In the genomic region with DNA sequence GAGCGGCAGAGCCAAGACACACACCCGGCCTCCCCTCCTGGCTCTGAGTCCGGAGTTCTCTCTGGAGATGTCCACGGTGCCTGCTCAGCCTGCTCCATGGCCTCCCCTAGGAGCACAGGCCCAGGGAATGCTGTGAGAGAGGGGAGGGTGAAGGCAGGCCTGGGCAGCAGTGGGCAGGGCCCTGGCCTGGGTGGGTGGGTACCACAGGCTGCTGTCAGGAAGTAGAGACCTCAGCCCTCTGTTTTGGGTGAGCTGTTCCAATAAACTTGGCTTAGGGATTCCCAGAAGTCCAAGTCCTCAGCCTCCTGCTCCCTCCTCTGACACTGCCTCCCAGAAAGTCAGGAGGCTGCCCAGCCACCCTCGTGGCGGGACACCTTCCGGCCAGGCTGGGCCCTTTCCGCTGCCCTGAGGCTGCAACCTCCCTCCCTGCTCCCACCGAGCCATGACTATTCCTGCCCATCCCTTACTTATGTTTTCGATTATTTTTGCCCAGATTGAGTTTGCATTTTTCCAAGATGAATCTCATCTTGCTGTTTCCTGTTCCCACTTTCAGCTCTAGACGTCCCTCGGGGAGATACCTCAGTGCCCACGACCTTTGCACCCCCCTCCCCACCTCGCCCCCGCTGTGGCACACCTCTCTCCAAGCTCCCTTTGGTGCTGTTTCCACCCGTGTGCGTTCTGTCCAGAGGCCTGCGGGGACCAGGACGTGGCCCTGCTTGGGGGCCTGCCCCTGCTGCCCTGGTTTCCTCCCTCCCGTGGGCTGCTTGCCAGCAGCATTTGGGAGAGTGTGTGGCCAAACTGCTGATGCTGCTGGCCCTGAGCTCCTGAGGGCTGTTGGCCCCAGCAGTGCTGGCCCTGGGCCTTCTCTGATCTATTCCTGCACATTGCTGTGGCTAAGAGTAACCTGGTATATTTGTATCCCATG, we compare ENCODE assay signal across 6 cellular contexts. TPM values are rescaled to one million over a fixed set of nuclear protein-coding genes. Genes with fewer than 3 reads are reported as not detected.
DNase-seq lines count a peak whose midpoint lies in the region; ATAC-seq and TF ChIP-seq lines count a peak whose summit lies in the region.

No MANE protein-coding gene starts in this region.

- H3K27ac ChIP-seq in Panc1 (ENCODE audit: low read length) = no peak overlapping the region
- H3K27ac ChIP-seq in spleen = peak overlapping the region; percentile 65 to 82 (median 76)

- BruUV-seq in Panc1 (replicated peaks; lab: Mats Ljungman, UMichigan) = no TSS peak

- DNase-seq in Panc1 (ENCODE audit: low read depth, low spot score) (no peak), fibroblast of villous mesenchyme (ENCODE audit: low read depth) (peak; percentile 82), spleen (peak; percentile 79), pons (ENCODE audit: low spot score) (no peak)
- DNase-seq in activated naive CD4-positive, alpha-beta T cell treated with Interleukin-2 at 50 U/mL for 16 hours = no peak

- ATAC-seq in Panc1 (peak; percentile 44), GM18517 (IDR thresholded peaks at IDR 0.05; ENCODE audit: unreplicated experiment) (no peak)

- POLR2A ChIA-PET in Panc1 (lab: Charles Lee) = no interaction called here

- TF ChIP-seq POLR2A in spleen (IDR thresholded peaks at IDR 0.05) = no peak

- TF ChIP-seq CTCF in Panc1 (IDR thresholded peaks at IDR 0.05) = no peak
- TF ChIP-seq CTCF in fibroblast of villous mesenchyme (IDR thresholded peaks at IDR 0.05; ENCODE audit: insufficient read depth, low read depth, low read length) = no peak
- TF ChIP-seq CTCF in spleen (IDR thresholded peaks at IDR 0.05 in 8 of 11, conservative IDR thresholded peaks at IDR 0.05 in 3 of 11) = no peak

- H3K4me3 ChIP-seq in Panc1 (ENCODE audit: low read depth in 2 of 2, low read length in 2 of 2) (no peak overlapping the region), fibroblast of villous mesenchyme (ENCODE audit: low read depth, low read length) (no peak overlapping the region), spleen (no peak overlapping the region)

- H3K27me3 ChIP-seq in Panc1 (ENCODE audit: control insufficient read depth, insufficient read depth, low read length) (no peaks in the 10 kb centered on the region), spleen (replicated peaks in 1 of 7) (no peaks in the 10 kb centered on the region)

- no peaks in the 10 kb centered on the region for H3K9me3 ChIP-seq in Panc1 (ENCODE audit: control insufficient read depth, insufficient read depth, low read depth, low read length)
- no peaks in the 10 kb centered on the region for H3K9me3 ChIP-seq in spleen

- H3K36me3 ChIP-seq in Panc1 (ENCODE audit: control insufficient read depth, insufficient read depth, low read length) = no peaks in the 10 kb centered on the region
- H3K36me3 ChIP-seq in spleen = no peaks in the 10 kb centered on the region

- 53 to 69% (median 61%) methylated on average over 20 of the region's 20 CpGs for WGBS in spleen, 5 donors

- intact Hi-C loops in Panc1 (cut with micrococcal nuclease; ENCODE audit: unreplicated experiment) = no loop called here
- intact Hi-C loops in spleen (cut with DNase I; ENCODE audit: low total_unique reads) = loop anchor here (5.0 kb wide), 1 partner anchor 114 kb away; a partner anchor contains a TSS

- in situ Hi-C loops in Panc1 (cut with HindIII; ENCODE audit: low pct_unique_long_range_greater_than_20kb, low sequenced_read_pairs) = no loop called here

- CTCF ChIA-PET in Panc1 (lab: Charles Lee) = interaction anchor here (0.6 to 1.2 kb wide), 2 partner anchors 10 to 22 kb away, joined by 3 read pairs; no protein-coding TSS in a partner anchor

- H3K4me1 ChIP-seq in Panc1 (ENCODE audit: control insufficient read depth, insufficient read depth, low read length) (no peaks in the 10 kb centered on the region; the same call in 1 of the 2 replicates), spleen (peaks cover 0 to 36% (median 22%) of the 10 kb centered on the region in 6 donors)

RNA-seq across cellular contexts. Expression of a gene that starts 5.8 kb away (rescaled TPM):
- 36.9 TPM for total RNA-seq in Panc1 (2021; ENCODE audit: unreplicated experiment)
- 25.4 TPM for polyA plus RNA-seq in Panc1 (2012; ENCODE audit: insufficient read length)
- total RNA-seq in fibroblast of villous mesenchyme = 13.8 and 19.0 TPM in 2 replicates
- total RNA-seq in spleen = 100 to 1,000 TPM in 1 of 7 donors, 10 to 100 TPM in 6; 42.8 to 104 (median 63.4) TPM
- 10 to 100 TPM; 22.0 to 44.9 (median 30.3) TPM for polyA plus RNA-seq in spleen

RNA-seq across cellular contexts. Expression of a gene that starts 16.0 kb away (rescaled TPM):
- total RNA-seq in Panc1 (2021; ENCODE audit: unreplicated experiment) = 0.62 TPM
- 1.2 TPM for polyA plus RNA-seq in Panc1 (2012; ENCODE audit: insufficient read length)
- 148 and 159 TPM in 2 replicates for total RNA-seq in fibroblast of villous mesenchyme
- total RNA-seq in spleen = 100 to 1,000 TPM in 2 of 7 donors, 10 to 100 TPM in 5; 67.5 to 106 (median 88.3) TPM
- polyA plus RNA-seq in spleen = 10 to 100 TPM; 41.3 to 71.7 (median 49.7) TPM

RNA-seq across cellular contexts. Expression of a gene that starts 22.8 kb away (rescaled TPM):
- total RNA-seq in Panc1 (2021; ENCODE audit: unreplicated experiment) = 1.3 TPM
- polyA plus RNA-seq in Panc1 (2012; ENCODE audit: insufficient read length) = 0.99 TPM
- under 0.01 and 0.32 TPM in 2 replicates for total RNA-seq in fibroblast of villous mesenchyme
- 1 to 10 TPM in 4 of 7 donors, under 1 TPM in 2, not detected in 1; 0.75 to 2.8 (median 1.2) TPM for total RNA-seq in spleen
- polyA plus RNA-seq in spleen = 1 to 10 TPM; 1.6 to 4.0 (median 2.6) TPM

RNA-seq across cellular contexts. Expression of a gene that starts 35.2 kb away (rescaled TPM):
- total RNA-seq in Panc1 (2021; ENCODE audit: unreplicated experiment) (195 TPM), fibroblast of villous mesenchyme (95.7 and 101 TPM in 2 replicates), spleen (10 to 100 TPM; 31.9 to 73.0 (median 40.9) TPM)
- 263 TPM for polyA plus RNA-seq in Panc1 (2012; ENCODE audit: insufficient read length)
- 10 to 100 TPM; 53.7 to 79.1 (median 69.4) TPM for polyA plus RNA-seq in spleen

RNA-seq across cellular contexts. Expression of a gene that starts 43.7 kb away (rescaled TPM):
- total RNA-seq in Panc1 (2021; ENCODE audit: unreplicated experiment) (111 TPM), fibroblast of villous mesenchyme (87.6 and 97.2 TPM in 2 replicates), spleen (100 to 1,000 TPM; 169 to 257 (median 210) TPM)
- 215 TPM for polyA plus RNA-seq in Panc1 (2012; ENCODE audit: insufficient read length)
- polyA plus RNA-seq in spleen = 100 to 1,000 TPM; 118 to 205 (median 134) TPM

Comparison
In these comparisons a context has a peak if more than half of its experiments do, and no peak if none do; other contexts are left out.
1. DNase-seq: peak in fibroblast of villous mesenchyme (single experiment) and spleen (single experiment); none in Panc1 (single experiment), activated naive CD4-positive, alpha-beta T cell treated with Interleukin-2 at 50 U/mL for 16 hours (single experiment) and pons (single experiment).
2. RNA of a gene that starts 16.0 kb away (total RNA-seq): 148 to 159 TPM in fibroblast of villous mesenchyme and 67.5 to 106 TPM in spleen; 0.62 TPM in Panc1 (single experiment); every median in the first group is over 10 times any median in the second.